1 cellular context compared by ENCODE assay signal in genomic region chr6:29676981-29677601, GRCh38.
TF ChIP-seq lines count a peak whose summit lies in the region.

No MANE protein-coding gene starts in this region.

TF ChIP-seq in GM12878, 131 proteins besides CTCF, POLR2A, EP300 and RAD21 (continued from another document):
- TF ChIP-seq IRF3 (IDR thresholded peaks at IDR 0.05) = no peak
- TF ChIP-seq KDM1A (IDR thresholded peaks at IDR 0.05; ENCODE audit: borderline replicate concordance) = no peak
- no peak for TF ChIP-seq NKRF (conservative IDR thresholded peaks at IDR 0.05)
- no peak for TF ChIP-seq ZBTB11 (CRISPR knock-in tag; IDR thresholded peaks at IDR 0.05)
- no peak for TF ChIP-seq STAT1 (conservative IDR thresholded peaks at IDR 0.05)
- TF ChIP-seq SREBF2 (IDR thresholded peaks at IDR 0.05; ENCODE audit: low read length) = no peak
- no peak for TF ChIP-seq NR2F1 (conservative IDR thresholded peaks at IDR 0.05)
- TF ChIP-seq ATF2 (IDR thresholded peaks at IDR 0.05; ENCODE audit: low read length) = no peak
- no peak for TF ChIP-seq ETV6 (conservative IDR thresholded peaks at IDR 0.05 in 1 of 2, IDR thresholded peaks at IDR 0.05 in 1 of 2; ENCODE audit: borderline replicate concordance in 1 of 2, low read depth in 1 of 2)
- no peak for TF ChIP-seq ZBTB33 (IDR thresholded peaks at IDR 0.05)
- TF ChIP-seq HDGF (IDR thresholded peaks at IDR 0.05) = no peak
- no peak for TF ChIP-seq IRF5 (IDR thresholded peaks at IDR 0.05; ENCODE audit: borderline replicate concordance)
- no peak for TF ChIP-seq STAT3 (IDR thresholded peaks at IDR 0.05; ENCODE audit: low read depth, low read length)
- no peak for TF ChIP-seq DPF2 (IDR thresholded peaks at IDR 0.05)
- no peak for TF ChIP-seq ATF7 (IDR thresholded peaks at IDR 0.05; ENCODE audit: low read depth)
- TF ChIP-seq GABPA (IDR thresholded peaks at IDR 0.05; ENCODE audit: low read depth) = no peak
